8 cellular contexts compared by ENCODE assay signal in the genomic region with DNA sequence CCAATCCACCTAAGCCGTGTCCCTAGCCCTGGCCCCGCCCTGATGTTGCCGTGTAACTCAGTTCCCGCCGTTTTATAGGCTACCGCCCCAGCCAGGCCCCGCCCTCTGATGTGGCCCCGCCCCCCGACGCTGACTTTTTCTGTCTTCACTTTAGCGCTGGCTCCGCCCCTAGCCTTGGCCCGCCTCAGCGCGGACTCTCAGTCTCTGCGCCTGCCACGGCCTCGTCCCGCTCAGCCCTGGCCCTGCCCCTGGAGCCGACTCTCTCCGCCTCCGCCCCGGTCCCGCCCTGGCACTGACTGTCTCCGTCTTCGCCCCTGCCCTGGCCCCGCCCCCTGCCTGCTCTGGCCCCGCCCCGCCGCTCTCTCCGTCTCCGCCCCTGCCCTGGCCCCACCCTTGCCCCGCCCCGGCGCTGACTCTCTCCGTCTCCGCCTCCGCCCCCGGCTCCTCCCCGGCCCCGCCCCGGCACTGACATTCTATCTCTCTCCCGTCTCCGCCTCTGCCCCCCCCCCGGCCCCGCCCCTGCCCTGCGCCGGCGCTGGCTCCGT. TPM values are rescaled to one million over a fixed set of nuclear protein-coding genes. Genes with fewer than 3 reads are reported as not detected.
DNase-seq lines count a peak whose midpoint lies in the region; ATAC-seq, FAIRE-seq and TF ChIP-seq lines count a peak whose summit lies in the region.

No MANE protein-coding gene starts in this region.

- H3K4me1 Mint-ChIP-seq in activated CD8-positive, alpha-beta memory T cell treated with anti-CD3 and anti-CD28 coated beads, Interleukin-2, amount 10 ng/mL, durations not matched to agents 7 days and 5 days = peaks cover 15% of the 10 kb centered on the region

- H3K9ac ChIP-seq in H1 (replicated peaks in 1 of 4; ENCODE audit: extremely low read depth in 1 of 4, low read depth in 3 of 4, low read length in 3 of 4) = no peak overlapping the region

- no peak overlapping the region for H3K18ac ChIP-seq in H1 (ENCODE audit: extremely low read depth, low read length)

- H2BK12ac ChIP-seq in H1 (ENCODE audit: low read depth, low read length) = no peak overlapping the region

- H3K56ac ChIP-seq in H1 (replicated peaks; ENCODE audit: insufficient read length, low read depth, low read length) = no peak overlapping the region

- peak; percentile 86 for ATAC-seq in GM21390 (IDR thresholded peaks at IDR 0.05; ENCODE audit: unreplicated experiment)
- peak; percentile 92 for ATAC-seq in activated CD8-positive, alpha-beta memory T cell treated with anti-CD3 and anti-CD28 coated beads, Interleukin-2, amount 10 ng/mL, durations not matched to agents 7 days and 5 days

- H3K9me3 ChIP-seq in H1 (ENCODE audit: insufficient read depth in 2 of 2, low read depth in 1 of 2, low read length in 1 of 2) (peaks cover 10 to 11% of the 10 kb centered on the region in 2 experiments), mesodermal cell (ENCODE audit: control insufficient read depth, low read length) (peaks cover 11% of the 10 kb centered on the region)

- no peak for TF ChIP-seq POLR2A in H1 (IDR thresholded peaks at IDR 0.05; ENCODE audit: control extremely low read depth in 1 of 2, low read depth in 2 of 2, low read length in 2 of 2)

- no peaks in the 10 kb centered on the region for H3K27me3 Mint-ChIP-seq in activated CD8-positive, alpha-beta memory T cell treated with anti-CD3 and anti-CD28 coated beads, Interleukin-2, amount 10 ng/mL, durations not matched to agents 7 days and 5 days

- H2BK15ac ChIP-seq in H1 (ENCODE audit: low read length) = no peak overlapping the region

- H3K27ac ChIP-seq in H1 (ENCODE audit: low read depth, low read length) (no peak overlapping the region), mesodermal cell (ENCODE audit: low read depth, low read length, severe bottlenecking) (peak overlapping the region; percentile 59)

- H2BK20ac ChIP-seq in H1 (ENCODE audit: low read length) = no peak overlapping the region

- no peak overlapping the region for H2AK5ac ChIP-seq in H1 (ENCODE audit: low read depth, low read length)

- peak overlapping the region; percentile 4 to 45; a peak in 2 of 4 replicates for H3K4me2 ChIP-seq in H1 (ENCODE audit: insufficient read depth in 1 of 2, low read depth in 2 of 2, low read length in 2 of 2)

- peaks cover 4% of the 10 kb centered on the region for H3K9me3 Mint-ChIP-seq in activated CD8-positive, alpha-beta memory T cell treated with anti-CD3 and anti-CD28 coated beads, Interleukin-2, amount 10 ng/mL, durations not matched to agents 7 days and 5 days (ENCODE audit: low read depth)

- H3K23me2 ChIP-seq in H1 (ENCODE audit: low read depth, low read length) = peaks cover 7% of the 10 kb centered on the region; the same call in 1 of the 2 replicates

- no peak overlapping the region for H4K8ac ChIP-seq in H1 (ENCODE audit: extremely low read depth, insufficient read depth, low read length)

- H3K36me3 ChIP-seq in H1 (ENCODE audit: control insufficient read depth in 2 of 4, insufficient read depth in 4 of 4, low read length in 3 of 4) (no peaks in the 10 kb centered on the region), mesodermal cell (ENCODE audit: control insufficient read depth, insufficient read depth, low read length) (no peaks in the 10 kb centered on the region)

- H3K36me3 Mint-ChIP-seq in activated CD8-positive, alpha-beta memory T cell treated with anti-CD3 and anti-CD28 coated beads, Interleukin-2, amount 10 ng/mL, durations not matched to agents 7 days and 5 days = no peaks in the 10 kb centered on the region

- WGBS in H1 (ENCODE audit: extremely low coverage in 1 of 2, insufficient coverage in 1 of 2, insufficient read length in 1 of 2, insufficient replicate concordance in 2 of 2, low coverage in 1 of 2, low lambda C conversion rate in 2 of 2, missing lambda C conversion rate in 1 of 2), 2 experiments = 1% methylated on average over 17 of the region's 50 CpGs; no CpG with 5 or more reads in 1 of the 2 experiments
- WGBS in mesodermal cell (ENCODE audit: insufficient coverage in 2 of 2), 2 experiments = 1 to 2% methylated on average over 24 to 27 of the region's 50 CpGs

- no peaks in the 10 kb centered on the region for H3K79me2 ChIP-seq in H1 (ENCODE audit: control insufficient read depth in 1 of 2, insufficient read depth in 2 of 2, low read length in 2 of 2)

- H3K27ac Mint-ChIP-seq in activated CD8-positive, alpha-beta memory T cell treated with anti-CD3 and anti-CD28 coated beads, Interleukin-2, amount 10 ng/mL, durations not matched to agents 7 days and 5 days = peak overlapping the region; percentile 96

- POLR2A ChIA-PET in H1 (lab: Charles Lee; ENCODE audit: partially characterized antibody) = interaction anchor here (1.0 to 2.1 kb wide), 3 partner anchors 9 to 62 kb away, joined by 3 to 6 read pairs (median 5); no protein-coding TSS in a partner anchor

- H3K4me1 ChIP-seq in H1 (replicated peaks in 1 of 4; ENCODE audit: control insufficient read depth in 3 of 4, insufficient read depth in 4 of 4, low read length in 3 of 4) (peaks cover 0 to 4% (median 1%) of the 10 kb centered on the region in 4 experiments; a peak in 5 of 7 replicates), mesodermal cell (ENCODE audit: control insufficient read depth, insufficient read depth, low read length, poor library complexity, severe bottlenecking) (no peaks in the 10 kb centered on the region)

- no peak overlapping the region for H2BK5ac ChIP-seq in H1 (ENCODE audit: low read depth, low read length)

- peak; percentile 48 for FAIRE-seq in HTR-8/SVneo (lab: Jason Lieb, UNC)
- no peak for FAIRE-seq in H1 (lab: Jason Lieb, UNC)

- peak; percentile 91 for DNase-seq in COLO668 (lab: John Stamatoyannopoulos, UW; ENCODE audit: unreplicated experiment)
- DNase-seq in HTR-8/SVneo (ENCODE audit: insufficient read length, low spot score) = peak; percentile 86
- peak; percentile 100 for DNase-seq in NOMO-1 treated with DMSO at 0.1 percent for 48 hours (lab: John Stamatoyannopoulos, UW; ENCODE audit: unreplicated experiment)
- peak; percentile 100 for DNase-seq in activated CD8-positive, alpha-beta memory T cell treated with anti-CD3 and anti-CD28 coated beads, Interleukin-2, amount 10 ng/mL, durations not matched to agents 7 days and 5 days
- DNase-seq in H1 (ENCODE audit: low read depth in 1 of 2, low spot score in 2 of 2) = peak; percentile 96 to 98
- peak; percentile 100 for DNase-seq in stimulated activated CD8-positive, alpha-beta memory T cell treated with anti-CD3 and anti-CD28 coated beads, Interleukin-15, amount 100 ng/mL, for 24 hours (ENCODE audit: low read depth)

- no peaks in the 10 kb centered on the region for H3K79me1 ChIP-seq in H1 (ENCODE audit: low read depth, low read length)

- no peak overlapping the region for H3K23ac ChIP-seq in H1 (ENCODE audit: insufficient read length)

- H2BK120ac ChIP-seq in H1 (replicated peaks; ENCODE audit: low read depth, low read length) = no peak overlapping the region

- TF ChIP-seq EP300 in H1 (IDR thresholded peaks at IDR 0.05; ENCODE audit: borderline replicate concordance in 1 of 2, low read depth in 2 of 2, low read length in 2 of 2) = no peak

- no peak overlapping the region for H3K14ac ChIP-seq in H1 (ENCODE audit: insufficient read length)

- no peak overlapping the region for H4K91ac ChIP-seq in H1 (replicated peaks; ENCODE audit: insufficient read length, low read length)

- TF ChIP-seq RAD21 in H1 (IDR thresholded peaks at IDR 0.05 in 1 of 2, conservative IDR thresholded peaks at IDR 0.05 in 1 of 2; ENCODE audit: low read depth in 2 of 2, low read length in 2 of 2) = no peak

- no peak overlapping the region for H4K5ac ChIP-seq in H1 (ENCODE audit: insufficient read length, low read depth, low read length)

- no peak for TF ChIP-seq CTCF in H1 (IDR thresholded peaks at IDR 0.05; ENCODE audit: control extremely low read depth in 1 of 3, insufficient read depth in 1 of 3, low read depth in 1 of 3, low read length in 3 of 3)

- CTCF ChIA-PET in activated CD8-positive, alpha-beta memory T cell treated with anti-CD3 and anti-CD28 coated beads, Interleukin-2, amount 10 ng/mL, durations not matched to agents 7 days and 5 days (lab: Charles Lee) = interaction anchor here (0.6 to 19.3 kb wide), 25 partner anchors 10 to 831 kb away, joined by 3 to 759 read pairs (median 5); a partner anchor contains a TSS
- CTCF ChIA-PET in H1 (lab: Charles Lee; ENCODE audit: partially characterized antibody) = interaction anchor here (0.8 to 55.1 kb wide), 16 partner anchors 13 to 1268 kb away, joined by 3 to 1640 read pairs (median 16); a partner anchor contains a TSS

- H3K4me3 Mint-ChIP-seq in activated CD8-positive, alpha-beta memory T cell treated with anti-CD3 and anti-CD28 coated beads, Interleukin-2, amount 10 ng/mL, durations not matched to agents 7 days and 5 days = peak overlapping the region; percentile 83

- H3K4me3 ChIP-seq in H1 (ENCODE audit: extremely low read depth in 1 of 4, insufficient read depth in 2 of 4, low read depth in 3 of 4, low read length in 4 of 4) (peak overlapping the region; percentile 25 to 67 (median 44); a peak in 6 of 8 replicates), mesodermal cell (ENCODE audit: extremely low read depth, insufficient read depth, low read length, poor library complexity, severe bottlenecking) (peak overlapping the region; percentile 70)

- no peaks in the 10 kb centered on the region for H4K20me1 ChIP-seq in H1 (replicated peaks in 1 of 2; ENCODE audit: control insufficient read depth in 1 of 2, insufficient read depth in 2 of 2, low read length in 2 of 2)

- H3K27me3 ChIP-seq in H1 (replicated peaks in 1 of 4; ENCODE audit: control insufficient read depth in 3 of 4, extremely low read depth in 1 of 4, insufficient read depth in 3 of 4, low read length in 3 of 4) = no peaks in the 10 kb centered on the region; a peak in 1 of 7 replicates

- H2AFZ ChIP-seq in H1 (ENCODE audit: low read length) = no peak overlapping the region

- no peak overlapping the region for H3K4ac ChIP-seq in H1 (replicated peaks; ENCODE audit: insufficient read length, low read depth, low read length)

RNA-seq across cellular contexts. Expression of a gene that starts 5.2 kb away (rescaled TPM):
- under 1 TPM in 1 of 2 experiments, not detected in 1; 0.32 TPM for total RNA-seq in activated CD8-positive, alpha-beta memory T cell treated with anti-CD3 and anti-CD28 coated beads, Interleukin-2, amount 10 ng/mL, durations not matched to agents 7 days and 5 days
- total RNA-seq in H1 (2021; fragmentation: NEBNext Ultra II Directional; extraction: Animal tissue kit (Norgen Biotek cat#: 25700)) = 0.11 and 0.28 TPM in 2 replicates
- 0.11 and 0.12 TPM in 2 replicates for polyA plus RNA-seq in H1 (2011; rRNA removed)
- polyA plus RNA-seq in H1 (2011; cell fraction: cytosol; rRNA removed) = 0.23 TPM
- 0.19 TPM for polyA plus RNA-seq in H1 (2011; cell fraction: nucleus; rRNA removed)
- polyA plus RNA-seq in H1 (2012, experiment 1 of 2) = 0.11 to 0.32 TPM (median 0.16 TPM) in 4 replicates
- polyA plus RNA-seq in H1 (2012, experiment 2 of 2) = not detected
- polyA plus RNA-seq in H1 (2013, experiment 1 of 2) = 0.08 TPM
- polyA plus RNA-seq in H1 (2013, experiment 2 of 2) = 0.11 TPM
- polyA minus RNA-seq in H1 (2011; rRNA and poly(A)+ RNA removed) = 0.13 and 0.24 TPM in 2 replicates
- not detected for polyA minus RNA-seq in H1 (2011; cell fraction: cytosol; rRNA and poly(A)+ RNA removed)
- polyA minus RNA-seq in H1 (2011; cell fraction: nucleus; rRNA and poly(A)+ RNA removed) = not detected
- 0.77 TPM for polyA plus RNA-seq in mesodermal cell (2013, experiment 1 of 2)
- polyA plus RNA-seq in mesodermal cell (2013, experiment 2 of 2) = 0.35 TPM

RNA-seq across cellular contexts. Expression of a gene that starts 39.4 kb away (rescaled TPM):
- total RNA-seq in activated CD8-positive, alpha-beta memory T cell treated with anti-CD3 and anti-CD28 coated beads, Interleukin-2, amount 10 ng/mL, durations not matched to agents 7 days and 5 days = 100 to 1,000 TPM; 326 to 386 TPM
- 0.37 and 0.52 TPM in 2 replicates for total RNA-seq in H1 (2021; fragmentation: NEBNext Ultra II Directional; extraction: Animal tissue kit (Norgen Biotek cat#: 25700))
- 0.77 and 1.4 TPM in 2 replicates for polyA plus RNA-seq in H1 (2011; rRNA removed)
- 0.83 TPM for polyA plus RNA-seq in H1 (2011; cell fraction: cytosol; rRNA removed)
- polyA plus RNA-seq in H1 (2011; cell fraction: nucleus; rRNA removed) = 0.46 TPM
- polyA plus RNA-seq in H1 (2012, experiment 1 of 2) = 0.39 to 0.60 TPM (median 0.52 TPM) in 3 of 4 replicates, not detected in the other
- 0.18 TPM for polyA plus RNA-seq in H1 (2012, experiment 2 of 2)
- polyA plus RNA-seq in H1 (2013, experiment 1 of 2) = 0.57 TPM
- 0.99 TPM for polyA plus RNA-seq in H1 (2013, experiment 2 of 2)
- polyA minus RNA-seq in H1 (2011; rRNA and poly(A)+ RNA removed) = 1.0 and 1.1 TPM in 2 replicates
- polyA minus RNA-seq in H1 (2011; cell fraction: cytosol; rRNA and poly(A)+ RNA removed) = not detected
- 0.30 TPM for polyA minus RNA-seq in H1 (2011; cell fraction: nucleus; rRNA and poly(A)+ RNA removed)
- polyA plus RNA-seq in mesodermal cell (2013, experiment 1 of 2) = 36.9 TPM
- polyA plus RNA-seq in mesodermal cell (2013, experiment 2 of 2) = 25.0 TPM

Comparison
In these comparisons a context has a peak if more than half of its experiments do, and no peak if none do; other contexts are left out.
1. RNA of a gene that starts 39.4 kb away (total RNA-seq): 326 to 386 TPM in activated CD8-positive, alpha-beta memory T cell treated with anti-CD3 and anti-CD28 coated beads, Interleukin-2, amount 10 ng/mL, durations not matched to agents 7 days and 5 days; 0.37 to 0.52 TPM in H1; every median in the first group is over 100 times any median in the second.
2. Peak in every context shown above with its lines, with median percentiles within 50 percentile points of each other: DNase-seq.